ENCODE assay signal across 5 cellular contexts in genomic region chr3:41753651-41754050, GRCh38.
"Had no signal": no experiment of that assay in that cellular context is flagged by ENCODE, and none has a peak within 500 bp of the region (broad histone marks: within the 10 kb centered on the region; RNA-seq: fewer than 3 reads in every experiment).

No MANE protein-coding gene starts in this region.

- H3K27ac Mint-ChIP-seq: H9 had no signal

- DNase-seq: GM23248, H9, HCEC 1CT, IMR-90 had no signal

- H3K4me3 Mint-ChIP-seq: H9 had no signal

- H3K27ac ChIP-seq: GM23248 had no signal

- ATAC-seq: K562 had no signal

- H2AFZ ChIP-seq: GM23248 had no signal

- H3K4me3 ChIP-seq: GM23248, K562 had no signal

- H3K9ac ChIP-seq: GM23248 had no signal
